ENCODE assay signal across 12 cellular contexts in the genomic region with DNA sequence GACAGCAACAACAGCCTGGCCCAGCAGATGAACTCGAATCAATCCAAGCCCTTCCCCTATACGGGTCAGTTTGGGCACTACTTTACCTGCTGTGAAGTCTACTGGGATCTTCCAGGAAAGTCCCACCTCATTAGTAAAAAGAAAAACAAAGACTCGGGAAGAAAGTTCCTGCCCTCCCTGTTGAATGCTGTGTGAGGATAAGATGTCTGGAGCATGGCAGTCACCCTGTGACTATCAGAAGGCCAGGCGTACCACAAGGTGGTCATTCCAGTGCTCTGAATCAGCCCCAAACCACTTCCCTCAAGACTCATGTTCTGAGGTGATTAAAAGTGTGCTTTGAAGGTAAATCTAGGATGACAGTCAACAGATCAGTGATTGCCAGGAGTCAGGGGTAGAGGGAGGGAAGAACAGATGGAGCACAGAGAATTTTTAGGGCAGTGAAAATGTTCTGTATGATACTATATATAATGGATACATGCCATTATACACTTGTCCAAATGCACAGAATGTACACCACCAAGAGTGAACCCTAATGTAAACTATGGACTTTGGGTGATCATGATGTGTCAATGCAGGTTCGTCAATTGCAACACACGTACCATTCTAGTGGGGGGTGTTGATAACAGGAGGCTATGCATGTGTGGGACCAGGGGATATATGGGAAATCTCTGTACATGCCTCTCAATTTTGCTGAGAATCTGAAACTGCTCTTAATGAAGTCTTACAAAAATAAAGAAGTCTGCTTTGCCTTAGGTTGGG. TPM values are rescaled to one million over a fixed set of nuclear protein-coding genes. Genes with fewer than 3 reads are reported as not detected.
DNase-seq lines count a peak whose midpoint lies in the region; ATAC-seq, FAIRE-seq and TF ChIP-seq lines count a peak whose summit lies in the region.
"Had no signal": no experiment of that assay in that cellular context is flagged by ENCODE, and none has a peak within 500 bp of the region (broad histone marks: within the 10 kb centered on the region; RNA-seq: fewer than 3 reads in every experiment).

No MANE protein-coding gene starts in this region.

- H3K4me3 ChIP-seq in endodermal cell (ENCODE audit: low read length): no peak overlapping the region
- H3K4me3 ChIP-seq in small intestine (ENCODE audit: low read depth in 1 of 2, low read length in 2 of 2): no peak overlapping the region

- H3K27me3 ChIP-seq in endodermal cell (ENCODE audit: control insufficient read depth, insufficient read depth, low read length, poor library complexity, severe bottlenecking): no peaks in the 10 kb centered on the region
- H3K27me3 ChIP-seq in small intestine (ENCODE audit: control insufficient read depth in 2 of 2, insufficient read depth in 2 of 2, low read length in 2 of 2): no peaks in the 10 kb centered on the region

- H3K4me1 ChIP-seq in endodermal cell (ENCODE audit: control insufficient read depth, insufficient read depth, low read length) (peaks cover 6% of the 10 kb centered on the region), small intestine (ENCODE audit: control insufficient read depth in 2 of 2, insufficient read depth in 1 of 2, low read depth in 1 of 2, low read length in 1 of 2) (peaks cover 16 to 26% of the 10 kb centered on the region in 2 donors)

- H3K9me3 ChIP-seq in endodermal cell (ENCODE audit: control insufficient read depth, low read length) (no peaks in the 10 kb centered on the region), small intestine (ENCODE audit: control insufficient read depth, low read depth) (no peaks in the 10 kb centered on the region)

- H3K27ac Mint-ChIP-seq in T-helper 1 cell treated with Interleukin-12 subunit alpha and Interleukin-12 subunit beta and Interleukin-4 antibody, amounts not matched to agents 30 μg/mL and 1 μg/mL, for 36 hours: peak overlapping the region; percentile 78
- H3K27ac Mint-ChIP-seq in endodermal cell (no peak overlapping the region), progenitor cell of endocrine pancreas (no peak overlapping the region)

- no peaks in the 10 kb centered on the region for H3K9me3 Mint-ChIP-seq in T-helper 1 cell treated with Interleukin-12 subunit alpha and Interleukin-12 subunit beta and Interleukin-4 antibody, amounts not matched to agents 30 μg/mL and 1 μg/mL, for 36 hours
- H3K9me3 Mint-ChIP-seq in endodermal cell (no peaks in the 10 kb centered on the region), progenitor cell of endocrine pancreas (ENCODE audit: low read depth) (no peaks in the 10 kb centered on the region)

- H3K4me1 Mint-ChIP-seq in T-helper 1 cell treated with Interleukin-12 subunit alpha and Interleukin-12 subunit beta and Interleukin-4 antibody, amounts not matched to agents 30 μg/mL and 1 μg/mL, for 36 hours (ENCODE audit: low read depth): peaks cover 80% of the 10 kb centered on the region
- H3K4me1 Mint-ChIP-seq in endodermal cell (peaks cover 17% of the 10 kb centered on the region), progenitor cell of endocrine pancreas (ENCODE audit: low read depth) (peaks cover 22% of the 10 kb centered on the region)

- H3K36me3 Mint-ChIP-seq in T-helper 1 cell treated with Interleukin-12 subunit alpha and Interleukin-12 subunit beta and Interleukin-4 antibody, amounts not matched to agents 30 μg/mL and 1 μg/mL, for 36 hours (ENCODE audit: low read depth): peaks cover 21% of the 10 kb centered on the region
- H3K36me3 Mint-ChIP-seq in endodermal cell (ENCODE audit: low read depth) (peaks cover 17% of the 10 kb centered on the region), progenitor cell of endocrine pancreas (ENCODE audit: insufficient read depth) (peaks cover 2% of the 10 kb centered on the region)

- H3K27me3 Mint-ChIP-seq in T-helper 1 cell treated with Interleukin-12 subunit alpha and Interleukin-12 subunit beta and Interleukin-4 antibody, amounts not matched to agents 30 μg/mL and 1 μg/mL, for 36 hours (ENCODE audit: low read depth): no peaks in the 10 kb centered on the region
- H3K27me3 Mint-ChIP-seq in endodermal cell (ENCODE audit: insufficient read depth) (no peaks in the 10 kb centered on the region), progenitor cell of endocrine pancreas (no peaks in the 10 kb centered on the region)

- TF ChIP-seq CTCF in endodermal cell (conservative IDR thresholded peaks at IDR 0.05) (no peak), progenitor cell of endocrine pancreas (IDR thresholded peaks at IDR 0.05; ENCODE audit: unreplicated experiment) (no peak)

- DNase-seq in T-helper 1 cell: no peak
- DNase-seq in RPMI7951 (ENCODE audit: low read depth): peak; percentile 84
- DNase-seq in endodermal cell: peak; percentile 40
- DNase-seq in small intestine: peak; percentile 83
- no peak for DNase-seq in progenitor cell of endocrine pancreas (ENCODE audit: low spot score, unreplicated experiment)
- DNase-seq: cerebellar nuclear complex; NCI-H1930; stimulated activated CD4-positive, alpha-beta T cell treated with anti-CD3 and anti-CD28 coated beads, Interleukin-2, amount 100 ng/mL, for 48 hours had no signal

- H3K36me3 ChIP-seq in endodermal cell (ENCODE audit: control insufficient read depth, insufficient read depth, low read length) (peaks cover 28% of the 10 kb centered on the region), small intestine (ENCODE audit: control insufficient read depth in 2 of 2, insufficient read depth in 2 of 2, low read length in 2 of 2) (peaks cover 0 to 2% of the 10 kb centered on the region in 2 donors)

- H3K9ac ChIP-seq in endodermal cell (ENCODE audit: extremely low read depth, low read length, poor library complexity, severe bottlenecking): no peak overlapping the region

- no peak for FAIRE-seq in small intestine (lab: Jason Lieb, UNC)

- no peak overlapping the region for H3K4me3 Mint-ChIP-seq in T-helper 1 cell treated with Interleukin-12 subunit alpha and Interleukin-12 subunit beta and Interleukin-4 antibody, amounts not matched to agents 30 μg/mL and 1 μg/mL, for 36 hours
- no peak overlapping the region for H3K4me3 Mint-ChIP-seq in endodermal cell
- no peak overlapping the region for H3K4me3 Mint-ChIP-seq in progenitor cell of endocrine pancreas (ENCODE audit: low read depth)

- 75 to 85% methylated on average over 5 to 6 of the region's 6 CpGs for WGBS in endodermal cell (ENCODE audit: insufficient coverage in 1 of 2, insufficient read length in 1 of 2), 2 experiments
- WGBS in small intestine, 3 donors: 54 to 69% (median 55%) methylated on average over 6 of the region's 6 CpGs

- H3K27ac ChIP-seq in endodermal cell (ENCODE audit: low read depth, low read length) (no peak overlapping the region), small intestine (ENCODE audit: low read depth in 1 of 2, low read length in 1 of 2) (peak overlapping the region; percentile 13 to 33)
- H3K27ac ChIP-seq: 22Rv1 had no signal

- no peak for ATAC-seq in GM21576 (IDR thresholded peaks at IDR 0.05; ENCODE audit: unreplicated experiment)
- ATAC-seq in GM21423 (IDR thresholded peaks at IDR 0.05; ENCODE audit: unreplicated experiment): no peak

RNA-seq across cellular contexts. Expression of a gene that starts 14.7 kb away (rescaled TPM):
- 527 and 564 TPM in 2 replicates for total RNA-seq in RPMI7951 (2014; rRNA removed; shearing (Covaris generic))
- total RNA-seq in endodermal cell: 100 to 1,000 TPM; 181 to 185 TPM
- polyA plus RNA-seq in endodermal cell (2013, experiment 1 of 2): 175 TPM
- 171 TPM for polyA plus RNA-seq in endodermal cell (2013, experiment 2 of 2)
- 100 to 1,000 TPM; 146 to 315 (median 152) TPM for polyA plus RNA-seq in small intestine
- total RNA-seq in progenitor cell of endocrine pancreas: 149 and 160 TPM in 2 replicates

RNA-seq across cellular contexts. Expression of a gene that starts 49.2 kb away (rescaled TPM):
- total RNA-seq in RPMI7951 (2014; rRNA removed; shearing (Covaris generic)): 4.8 and 6.4 TPM in 2 replicates
- total RNA-seq in endodermal cell (1 to 10 TPM; 1.5 to 5.1 TPM), progenitor cell of endocrine pancreas (2.0 and 2.3 TPM in 2 replicates)
- polyA plus RNA-seq in endodermal cell (2013, experiment 1 of 2): 2.6 TPM
- 3.0 TPM for polyA plus RNA-seq in endodermal cell (2013, experiment 2 of 2)
- polyA plus RNA-seq in small intestine: 100 to 1,000 TPM; 102 to 724 (median 481) TPM

Comparison
In these comparisons a context has a peak if more than half of its experiments do, and no peak if none do; other contexts are left out.
1. DNase-seq: peak in RPMI7951 (single experiment), endodermal cell (single experiment) and small intestine (single experiment); none in T-helper 1 cell (0 of 5) and progenitor cell of endocrine pancreas (single experiment).